ENCODE assay signal across 8 cellular contexts in genomic region chr10:29734640-29734979, GRCh38.
DNase-seq lines count a peak whose midpoint lies in the region; ATAC-seq, FAIRE-seq and TF ChIP-seq lines count a peak whose summit lies in the region.

No MANE protein-coding gene starts in this region.

- H3K9ac ChIP-seq in rectal smooth muscle tissue (ENCODE audit: low read length) = peak overlapping the region; percentile 93

- CTCF ChIA-PET in T-cell (lab: Charles Lee) = interaction anchor here in 1 of 2 donors (0.5 kb wide), 1 partner anchor 87 kb away, joined by 7 read pairs; no protein-coding TSS in a partner anchor

- H3K4me3 Mint-ChIP-seq in T-cell = peak overlapping the region; percentile 84 to 86 (median 86)

- H3K4me1 ChIP-seq in rectal smooth muscle tissue (ENCODE audit: control insufficient read depth, insufficient read depth, low read length) = peaks cover 16% of the 10 kb centered on the region

- DNase-seq in GM12891 (ENCODE audit: insufficient read length, low spot score) (peak; percentile 7), T-cell (peak in 4 of 34 experiments; percentile 1 to 25 (median 3)), fibroblast of the aortic adventitia (ENCODE audit: low read depth) (peak; percentile 47), retina (no peak)

- H3K27me3 Mint-ChIP-seq in T-cell = no peaks in the 10 kb centered on the region

- H3K4me1 Mint-ChIP-seq in T-cell = peaks cover 50 to 59% (median 50%) of the 10 kb centered on the region in 3 donors

- H3K27me3 ChIP-seq in rectal smooth muscle tissue (ENCODE audit: control insufficient read depth, insufficient read depth, low read length) = no peaks in the 10 kb centered on the region

- H3K27ac ChIP-seq in rectal smooth muscle tissue (ENCODE audit: low read depth, low read length) = peak overlapping the region; percentile 100

- no peak for FAIRE-seq in GM12891 (lab: Jason Lieb, UNC)

- TF ChIP-seq CTCF in fibroblast of the aortic adventitia (IDR thresholded peaks at IDR 0.05; ENCODE audit: insufficient read depth, low read length) = no peak

- ATAC-seq in T-cell (replicated peaks in 1 of 4) = no peak
- no peak for ATAC-seq in GM19395 (IDR thresholded peaks at IDR 0.05; ENCODE audit: unreplicated experiment)
- ATAC-seq in GM19463 (IDR thresholded peaks at IDR 0.05; ENCODE audit: unreplicated experiment) = no peak
- ATAC-seq in HG03196 (IDR thresholded peaks at IDR 0.05; ENCODE audit: unreplicated experiment) = no peak

- H3K36me3 Mint-ChIP-seq in T-cell = peaks cover 5% of the 10 kb centered on the region

- H3K36me3 ChIP-seq in rectal smooth muscle tissue (ENCODE audit: control insufficient read depth, insufficient read depth, low read length) = no peaks in the 10 kb centered on the region

- no peak for TF ChIP-seq POLR2A in GM12891 (IDR thresholded peaks at IDR 0.05; ENCODE audit: low read depth, low read length)

- POLR2A ChIA-PET in T-cell (lab: Charles Lee) = interaction anchor here in 1 of 2 donors (0.6 to 0.7 kb wide), 2 partner anchors 32 to 101 kb away, joined by 4 to 5 read pairs; no protein-coding TSS in a partner anchor

- peak overlapping the region; percentile 52 to 59 for H3K27ac Mint-ChIP-seq in T-cell

- no peaks in the 10 kb centered on the region for H3K9me3 Mint-ChIP-seq in T-cell

- H3K4me3 ChIP-seq in fibroblast of the aortic adventitia (ENCODE audit: low read depth, low read length) = peak overlapping the region; percentile 85
- peak overlapping the region; percentile 86 for H3K4me3 ChIP-seq in rectal smooth muscle tissue (ENCODE audit: low read length)

TF ChIP-seq in GM12891, 5 proteins besides CTCF, POLR2A, EP300 and RAD21:
- TF ChIP-seq PAX5 (IDR thresholded peaks at IDR 0.05; ENCODE audit: insufficient read depth, low read length, severe bottlenecking) = no peak
- TF ChIP-seq POLR2AphosphoS5 (IDR thresholded peaks at IDR 0.05; ENCODE audit: low read depth, low read length) = no peak
- no peak for TF ChIP-seq POU2F2 (IDR thresholded peaks at IDR 0.05; ENCODE audit: low read depth, low read length)
- no peak for TF ChIP-seq TAF1 (IDR thresholded peaks at IDR 0.05; ENCODE audit: low read depth, low read length)
- TF ChIP-seq SPI1 (IDR thresholded peaks at IDR 0.05; ENCODE audit: low read depth, low read length) = no peak
